In genomic region chr1:231613419-231614349, GRCh38 we compare ENCODE assay signal across 9 cellular contexts. TPM values are rescaled to one million over a fixed set of nuclear protein-coding genes. Genes with fewer than 3 reads are reported as not detected.
DNase-seq lines count a peak whose midpoint lies in the region; ATAC-seq and TF ChIP-seq lines count a peak whose summit lies in the region.
"Had no signal": no experiment of that assay in that cellular context is flagged by ENCODE, and none has a peak within 500 bp of the region (broad histone marks: within the 10 kb centered on the region; RNA-seq: fewer than 3 reads in every experiment).

No MANE protein-coding gene starts in this region.

- DNase-seq in CD4-positive, alpha-beta memory T cell, result no peak
- no peak for DNase-seq in effector memory CD8-positive, alpha-beta T cell
- DNase-seq in GM10248 (ENCODE audit: extremely low spot score), result no peak
- no peak for DNase-seq in putamen (ENCODE audit: low spot score)
- DNase-seq in dedifferentiated amniotic fluid mesenchymal stem cell (ENCODE audit: extremely low spot score), result no peak

- H2AFZ ChIP-seq in OCI-LY3 (ENCODE audit: low read depth, low read length), result no peak overlapping the region

- no peaks in the 10 kb centered on the region for H3K27me3 ChIP-seq in CD4-positive, alpha-beta memory T cell (ENCODE audit: insufficient read depth, low read length)
- peaks cover 85% of the 10 kb centered on the region for H3K27me3 ChIP-seq in OCI-LY3 (ENCODE audit: low read depth, low read length)
- H3K27me3 ChIP-seq: SJCRH30 had no signal

- intact Hi-C loops in CD4-positive, alpha-beta memory T cell (cut with micrococcal nuclease), result no loop called here

- H3K27ac ChIP-seq in CD4-positive, alpha-beta memory T cell (ENCODE audit: low read depth, low read length), result peak overlapping the region; percentile 33
- no peak overlapping the region; the same call in 1 of the 2 replicates for H3K27ac ChIP-seq in OCI-LY3 (ENCODE audit: low read length)
- H3K27ac ChIP-seq: SJCRH30 had no signal

- TF ChIP-seq CTCF in OCI-LY3 (IDR thresholded peaks at IDR 0.05; ENCODE audit: low read depth, low read length) (no peak), GM10248 (IDR thresholded peaks at IDR 0.05; ENCODE audit: control extremely low read depth, extremely low read depth, low read depth, missing control alignments) (no peak)

- H3K27ac Mint-ChIP-seq in CD4-positive, alpha-beta memory T cell, result peak overlapping the region; percentile 54 to 94 (median 77)
- peak overlapping the region in 1 of 2 donors; percentile 91 for H3K27ac Mint-ChIP-seq in effector memory CD8-positive, alpha-beta T cell

- peaks cover 0 to 1% of the 10 kb centered on the region in 2 donors for H3K27me3 Mint-ChIP-seq in CD4-positive, alpha-beta memory T cell
- peaks cover 7 to 10% of the 10 kb centered on the region in 2 donors for H3K27me3 Mint-ChIP-seq in effector memory CD8-positive, alpha-beta T cell

- no peaks in the 10 kb centered on the region for H3K36me3 ChIP-seq in CD4-positive, alpha-beta memory T cell (ENCODE audit: insufficient read depth, low read length)
- peaks cover 7% of the 10 kb centered on the region for H3K36me3 ChIP-seq in OCI-LY3 (replicated peaks; ENCODE audit: low read depth, low read length)
- H3K36me3 ChIP-seq: SJCRH30 had no signal

- no peaks in the 10 kb centered on the region for H3K79me2 ChIP-seq in OCI-LY3 (ENCODE audit: low read length)

- H3K36me3 Mint-ChIP-seq in CD4-positive, alpha-beta memory T cell, result no peaks in the 10 kb centered on the region
- H3K36me3 Mint-ChIP-seq in effector memory CD8-positive, alpha-beta T cell (ENCODE audit: insufficient read depth), result peaks cover 7% of the 10 kb centered on the region

- POLR2A ChIA-PET in CD4-positive, alpha-beta memory T cell (lab: Charles Lee; ENCODE audit: partially characterized antibody), result interaction anchor here (0.7 to 3.7 kb wide), 9 partner anchors 8 to 279 kb away, joined by 3 to 22 read pairs (median 3); partner anchors contain the start of genes DISC1, EGLN1, EXOC8 and SPRTN
- POLR2A ChIA-PET in GM10248 (lab: Yijun Ruan, JAX), result no interaction called here

- ATAC-seq in GM18868 (IDR thresholded peaks at IDR 0.05; ENCODE audit: unreplicated experiment) (peak; percentile 42), HG02973 (IDR thresholded peaks at IDR 0.05; ENCODE audit: unreplicated experiment) (no peak)
- ATAC-seq in effector memory CD8-positive, alpha-beta T cell (replicated peaks), result no peak

- H3K9me3 Mint-ChIP-seq in CD4-positive, alpha-beta memory T cell, result peaks cover 0 to 5% (median 0%) of the 10 kb centered on the region in 8 donors
- H3K9me3 Mint-ChIP-seq in effector memory CD8-positive, alpha-beta T cell, result no peaks in the 10 kb centered on the region

- peaks cover 48 to 57% (median 51%) of the 10 kb centered on the region in 4 donors for H3K4me1 Mint-ChIP-seq in CD4-positive, alpha-beta memory T cell
- peaks cover 45 to 50% of the 10 kb centered on the region in 2 donors for H3K4me1 Mint-ChIP-seq in effector memory CD8-positive, alpha-beta T cell (ENCODE audit: low read depth in 2 of 2)

- no peaks in the 10 kb centered on the region for H3K9me3 ChIP-seq in CD4-positive, alpha-beta memory T cell (ENCODE audit: control insufficient read depth in 1 of 2, low read length in 2 of 2)
- peaks cover 20% of the 10 kb centered on the region for H3K9me3 ChIP-seq in OCI-LY3 (ENCODE audit: insufficient read depth, low read length)
- H3K9me3 ChIP-seq: SJCRH30 had no signal

- peak overlapping the region; percentile 31 to 93 (median 83) for H3K4me3 Mint-ChIP-seq in CD4-positive, alpha-beta memory T cell
- H3K4me3 Mint-ChIP-seq in effector memory CD8-positive, alpha-beta T cell, result peak overlapping the region; percentile 74 to 83

- H3K4me3 ChIP-seq in CD4-positive, alpha-beta memory T cell (ENCODE audit: low read length in 2 of 2), result peak overlapping the region; percentile 0 to 41
- H3K4me3 ChIP-seq in OCI-LY3 (ENCODE audit: low read length), result peak overlapping the region; percentile 60
- H3K4me3 ChIP-seq: SJCRH30 had no signal

- peaks cover 46% of the 10 kb centered on the region for H3K4me1 ChIP-seq in CD4-positive, alpha-beta memory T cell (ENCODE audit: insufficient read depth, low read length)
- peaks cover 29% of the 10 kb centered on the region for H3K4me1 ChIP-seq in OCI-LY3 (ENCODE audit: low read length)
- H3K4me1 ChIP-seq: SJCRH30 had no signal

- peak overlapping the region; percentile 56 for H3K4me2 ChIP-seq in OCI-LY3 (ENCODE audit: low read length)

- no peak overlapping the region for H3K9ac ChIP-seq in OCI-LY3 (ENCODE audit: low read length)

- CTCF ChIA-PET in CD4-positive, alpha-beta memory T cell (lab: Charles Lee; ENCODE audit: partially characterized antibody), result interaction anchor here (0.9 to 1.8 kb wide), 5 partner anchors 10 to 256 kb away, joined by 3 to 8 read pairs (median 4); no protein-coding TSS in a partner anchor
- CTCF ChIA-PET in GM10248 (lab: Yijun Ruan, JAX), result interaction anchor here (0.7 to 1.1 kb wide), 3 partner anchors 8 to 264 kb away, joined by 3 read pairs; no protein-coding TSS in a partner anchor

- H4K20me1 ChIP-seq in OCI-LY3 (ENCODE audit: insufficient read depth, low read length), result peaks cover 36% of the 10 kb centered on the region

RNA-seq across cellular contexts. Expression of gene DISC1, which starts 12.9 kb away (rescaled TPM):
- total RNA-seq in CD4-positive, alpha-beta memory T cell, result 10 to 100 TPM; 15.5 to 18.0 TPM
- polyA plus RNA-seq in CD4-positive, alpha-beta memory T cell, result 1 to 10 TPM; 1.9 to 4.5 TPM
